Comparison of ENCODE assay signal across 17 cellular contexts in genomic region chr9:37192803-37193202, GRCh38.
"Had no signal": no experiment of that assay in that cellular context is flagged by ENCODE, and none has a peak within 500 bp of the region (broad histone marks: within the 10 kb centered on the region; RNA-seq: fewer than 3 reads in every experiment).

No MANE protein-coding gene starts in this region.

- H3K27ac Mint-ChIP-seq: activated naive CD8-positive, alpha-beta T cell treated with anti-CD3 and anti-CD28 coated beads, Interleukin-2, amount 10 ng/mL, durations not matched to agents 7 days and 5 days; activated T-helper 1 cell treated with anti-CD3 and anti-CD28 coated beads, Interleukin-12 subunit alpha, Interleukin-12 subunit beta, Interleukin-2, Interleukin-4 antibody, amounts not matched to agents 30 ng/mL and 10 ng/mL and 1 ng/mL, durations not matched to agents 14 hours and 24 hours and 36 hours; brain; natural killer cell had no signal

- H3K27me3 Mint-ChIP-seq: activated naive CD8-positive, alpha-beta T cell treated with anti-CD3 and anti-CD28 coated beads, Interleukin-2, amount 10 ng/mL, durations not matched to agents 7 days and 5 days; brain had no signal

- H3K27me3 ChIP-seq: dorsolateral prefrontal cortex, neutrophil, right lobe of liver, thyroid gland had no signal

- H3K27ac ChIP-seq: dorsolateral prefrontal cortex, neutrophil, parathyroid adenoma, right lobe of liver, thyroid gland had no signal

- H3K36me3 Mint-ChIP-seq: natural killer cell had no signal

- H3K9me3 ChIP-seq: neutrophil, right lobe of liver, thyroid gland had no signal

- H3K4me3 Mint-ChIP-seq: activated naive CD8-positive, alpha-beta T cell treated with anti-CD3 and anti-CD28 coated beads, Interleukin-2, amount 10 ng/mL, durations not matched to agents 7 days and 5 days; activated T-helper 1 cell treated with anti-CD3 and anti-CD28 coated beads, Interleukin-12 subunit alpha, Interleukin-12 subunit beta, Interleukin-2, Interleukin-4 antibody, amounts not matched to agents 30 ng/mL and 10 ng/mL and 1 ng/mL, durations not matched to agents 14 hours and 24 hours and 36 hours; brain; natural killer cell had no signal

- H3K9me3 Mint-ChIP-seq: activated T-helper 1 cell treated with anti-CD3 and anti-CD28 coated beads, Interleukin-12 subunit alpha, Interleukin-12 subunit beta, Interleukin-2, Interleukin-4 antibody, amounts not matched to agents 30 ng/mL and 10 ng/mL and 1 ng/mL, durations not matched to agents 14 hours and 24 hours and 36 hours had no signal

- DNase-seq: activated CD4-positive, alpha-beta T cell treated with anti-CD3 and anti-CD28 coated beads, Interleukin-2, amount 50 U/mL, for 4 hours; activated CD4-positive, CD25-positive, alpha-beta regulatory T cell treated with anti-CD3 and anti-CD28 coated beads, Interleukin-2, amount 50 U/mL, for 72 hours; activated naive CD8-positive, alpha-beta T cell treated with anti-CD3 and anti-CD28 coated beads, Interleukin-2, amount 10 ng/mL, durations not matched to agents 7 days and 5 days; central memory CD4-positive, alpha-beta T cell; dorsolateral prefrontal cortex; foreskin fibroblast; mesendoderm; natural killer cell; right lobe of liver; stimulated activated CD4-positive, alpha-beta T cell treated with anti-CD3 and anti-CD28 coated beads, Interleukin-4, amount 100 ng/mL, for 24 hours; stimulated activated naive CD4-positive, alpha-beta T cell; T1000; thyroid gland had no signal

- ATAC-seq: natural killer cell, right lobe of liver had no signal
